In the genomic region with DNA sequence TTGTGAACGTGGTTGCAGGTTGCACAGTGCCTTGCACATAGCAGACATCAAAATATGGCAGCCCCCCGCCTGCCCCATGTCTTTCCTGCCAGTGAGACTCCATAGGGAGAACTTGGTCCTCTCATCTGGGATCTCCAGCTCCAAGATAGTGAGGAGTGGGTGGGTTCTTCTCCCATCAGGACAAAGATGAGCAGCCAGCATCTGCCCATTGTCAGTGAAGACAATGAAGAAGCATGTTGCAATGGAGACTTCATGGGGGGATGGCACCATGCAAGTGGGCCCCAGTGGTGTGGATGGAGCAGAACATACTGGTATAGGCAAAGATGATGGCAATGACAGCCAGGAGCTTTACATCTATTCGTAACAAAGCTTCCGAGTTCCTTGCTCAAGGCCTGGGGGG, we compare ENCODE assay signal across 24 cellular contexts.
"Had no signal": no experiment of that assay in that cellular context is flagged by ENCODE, and none has a peak within 500 bp of the region (broad histone marks: within the 10 kb centered on the region; RNA-seq: fewer than 3 reads in every experiment).

No MANE protein-coding gene starts in this region.

- H3K36me3 ChIP-seq: neural progenitor cell, ovary, suprapubic skin, tibial artery, transverse colon, upper lobe of right lung, uterus had no signal

- H3K9me3 ChIP-seq: ovary, psoas muscle, right lobe of liver, suprapubic skin, testis, tibial artery, transverse colon, upper lobe of right lung, uterus had no signal

- H3K27me3 ChIP-seq: neural progenitor cell, ovary, right lobe of liver, suprapubic skin, testis, tibial artery, transverse colon, upper lobe of right lung had no signal

- H3K4me1 ChIP-seq: neural progenitor cell, psoas muscle, right lobe of liver, suprapubic skin, testis, tibial artery, transverse colon, upper lobe of right lung, uterus had no signal

- ATAC-seq: naive thymus-derived CD4-positive, alpha-beta T cell; natural killer cell; psoas muscle; right cardiac atrium; right lobe of liver; stimulated activated effector memory CD8-positive, alpha-beta T cell treated with anti-CD3 and anti-CD28 coated beads, Interleukin-12 subunit alpha, Interleukin-12 subunit beta, amount 100 ng/mL, for 72 hours; stimulated activated naive B cell treated with anti-CD40 and anti-IgM and Interleukin-4, amounts not matched to agents 10 μg/mL and 1 μg/mL and 100 μg/mL, for 72 hours; upper lobe of right lung had no signal

- H3K4me3 ChIP-seq: neural progenitor cell, ovary, psoas muscle, right lobe of liver, skin epidermis, smooth muscle cell, suprapubic skin, testis, tibial artery, transverse colon, upper lobe of right lung, uterus had no signal

- H3K27ac ChIP-seq: neural progenitor cell, ovary, psoas muscle, right lobe of liver, skin epidermis, suprapubic skin, testis, tibial artery, transverse colon, upper lobe of right lung, uterus had no signal

- DNase-seq: naive thymus-derived CD4-positive, alpha-beta T cell; natural killer cell; occipital lobe; right cardiac atrium; right lobe of liver; stimulated activated CD4-positive, alpha-beta T cell treated with anti-CD3 and anti-CD28 coated beads, Interleukin-15, amount 100 ng/mL, for 24 hours; stimulated activated CD4-positive, alpha-beta T cell treated with anti-CD3 and anti-CD28 coated beads, Interleukin-2, amount 100 ng/mL, for 24 hours; stimulated activated CD4-positive, alpha-beta T cell treated with anti-CD3 and anti-CD28 coated beads, Interleukin-2, amount 100 ng/mL, for 48 hours; stimulated activated CD4-positive, alpha-beta T cell treated with anti-CD3 and anti-CD28 coated beads, Interleukin-4, amount 100 ng/mL, for 24 hours; stimulated activated naive B cell treated with anti-CD40 and anti-IgM and Interleukin-4, amounts not matched to agents 10 μg/mL and 1 μg/mL and 100 μg/mL, for 72 hours; stimulated activated naive CD4-positive, alpha-beta T cell treated with Interleukin-2 at 50 U/mL for 16 hours; substantia nigra; testis; tibial artery; transverse colon; upper lobe of right lung; uterus had no signal
